Comparison of ENCODE assay signal across 8 cellular contexts in genomic region chr1:19209990-19210771, GRCh38. TPM values are rescaled to one million over a fixed set of nuclear protein-coding genes. Genes with fewer than 3 reads are reported as not detected.
A peak's percentile ranks its signal among the peaks of the same experiment; 100 is the strongest.
DNase-seq lines count a peak whose midpoint lies in the region; ATAC-seq and TF ChIP-seq lines count a peak whose summit lies in the region.

UBR4 (minus strand) TSS chr1:19210266; CDS start chr1:19210248, 18 bp downstream.

- H3K9me3 Mint-ChIP-seq in progenitor cell of endocrine pancreas (ENCODE audit: low read depth), result no peaks in the 10 kb centered on the region

- peak; percentile 80 for ATAC-seq in HG02870 (IDR thresholded peaks at IDR 0.05; ENCODE audit: unreplicated experiment)
- ATAC-seq in left cardiac atrium, result peak; percentile 98 to 99

- peak; percentile 96 for DNase-seq in GM13976 (ENCODE audit: low spot score)
- peak; percentile 80 for DNase-seq in NCI-H146 treated with DMSO at 0.1 percent for 48 hours (lab: John Stamatoyannopoulos, UW; ENCODE audit: unreplicated experiment)
- peak; percentile 75 for DNase-seq in amniotic stem cell (lab: John Stamatoyannopoulos, UW)
- peak; percentile 96 for DNase-seq in left cardiac atrium
- peak; percentile 94 for DNase-seq in progenitor cell of endocrine pancreas (ENCODE audit: low spot score, unreplicated experiment)
- peak; percentile 95 for DNase-seq in ureter (ENCODE audit: low spot score)

- peak; percentile 4 for TF ChIP-seq CTCF in GM13976 (IDR thresholded peaks at IDR 0.05; ENCODE audit: borderline replicate concordance, control extremely low read depth, extremely low read depth, insufficient read depth, missing control alignments)
- no peak for TF ChIP-seq CTCF in progenitor cell of endocrine pancreas (IDR thresholded peaks at IDR 0.05; ENCODE audit: unreplicated experiment)

- H3K4me1 Mint-ChIP-seq in progenitor cell of endocrine pancreas (ENCODE audit: low read depth), result peaks cover 25% of the 10 kb centered on the region

- in situ Hi-C loops in GM13976 (cut with MboI; ENCODE audit: low sequenced_read_pairs, unreplicated experiment), result no loop called here

- intact Hi-C loops in T-helper 1 cell treated with Interleukin-12 subunit alpha and Interleukin-12 subunit beta and Interleukin-4 antibody, amounts not matched to agents 30 ng/mL and 1 ng/mL, for 36 hours (cut with micrococcal nuclease), result loop anchor here (1.0 to 2.0 kb wide), 10 partner anchors 30 to 386 kb away; partner anchors contain the start of genes AKR7A2, ALDH4A1, EMC1 and MRTO4
- intact Hi-C loops in left cardiac atrium (cut with DNase I), result no loop called here

- H3K27ac Mint-ChIP-seq in progenitor cell of endocrine pancreas, result peak within 1 kb of the TSS; percentile 97

- peak within 1 kb of the TSS; percentile 94 for H3K4me3 Mint-ChIP-seq in progenitor cell of endocrine pancreas (ENCODE audit: low read depth)

- no peaks in the 10 kb centered on the region for H3K27me3 Mint-ChIP-seq in progenitor cell of endocrine pancreas

- H3K36me3 Mint-ChIP-seq in progenitor cell of endocrine pancreas (ENCODE audit: insufficient read depth), result no peaks in the 10 kb centered on the region

RNA-seq across cellular contexts. Expression of gene UBR4, which starts in this region (rescaled TPM):
- total RNA-seq in T-helper 1 cell treated with Interleukin-12 subunit alpha and Interleukin-12 subunit beta and Interleukin-4 antibody, amounts not matched to agents 30 ng/mL and 1 ng/mL, for 36 hours, result 142 and 149 TPM in 2 replicates
- total RNA-seq in left cardiac atrium, result 10 to 100 TPM; 54.2 to 68.1 TPM
- total RNA-seq in progenitor cell of endocrine pancreas, result 153 and 155 TPM in 2 replicates
- total RNA-seq in ureter, result 174 TPM

Comparison
In these comparisons a context has a peak if more than half of its experiments do, and no peak if none do; other contexts are left out.
1. Peak in every context shown above with its lines: DNase-seq and ATAC-seq.